8 cellular contexts compared by ENCODE assay signal in the genomic region with DNA sequence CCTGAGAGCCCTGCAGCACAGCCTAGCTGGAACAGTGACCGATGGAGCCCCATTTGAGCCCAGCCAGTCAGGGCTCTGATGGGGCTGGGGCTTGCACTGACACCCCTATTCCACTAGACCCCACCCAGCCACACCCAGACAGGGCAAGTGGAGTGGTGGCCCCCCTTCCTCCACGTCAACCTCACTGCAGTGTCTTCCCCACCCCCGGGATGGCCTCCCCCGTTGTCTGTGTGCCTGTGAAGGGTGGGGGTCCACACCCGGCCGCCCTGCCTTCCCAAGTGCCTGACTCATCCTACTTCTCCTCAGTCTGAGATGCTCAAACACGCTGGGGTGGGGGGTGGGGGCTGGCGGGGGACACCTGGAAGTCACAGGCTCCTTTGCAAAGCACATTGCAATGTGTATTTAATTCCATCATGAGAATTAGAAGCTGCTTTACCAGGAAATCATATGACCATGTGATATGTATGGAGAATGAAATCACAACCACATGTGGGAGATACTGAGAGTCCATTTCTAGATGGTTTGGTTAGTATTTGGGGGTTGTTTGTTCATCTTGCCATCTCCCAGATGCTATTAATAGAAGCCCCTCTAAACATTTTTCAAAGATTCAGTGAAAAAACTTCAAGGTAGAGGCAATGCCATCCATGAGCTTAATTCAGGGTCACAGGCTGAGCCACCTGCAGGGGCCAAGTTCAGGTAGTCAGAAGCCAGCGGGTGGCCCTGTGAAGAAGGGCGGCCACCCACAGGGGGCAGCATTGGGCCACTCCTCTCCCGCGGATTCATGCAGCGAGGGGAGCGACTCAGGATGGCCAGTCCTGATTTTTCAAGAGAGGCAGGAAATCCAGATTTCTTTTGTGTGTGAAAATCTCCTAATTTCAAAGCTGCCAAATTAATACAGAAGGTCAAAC.
DNase-seq lines count a peak whose midpoint lies in the region; ATAC-seq, FAIRE-seq and TF ChIP-seq lines count a peak whose summit lies in the region.

No MANE protein-coding gene starts in this region.

- FAIRE-seq in RCC 7860 (lab: Jason Lieb, UNC), result no peak

- no peak overlapping the region for H3K4me3 ChIP-seq in parathyroid adenoma (ENCODE audit: low read depth, low read length)

- H3K9ac ChIP-seq in parathyroid adenoma, result no peak overlapping the region

- no peaks in the 10 kb centered on the region for H3K9me3 ChIP-seq in parathyroid adenoma (ENCODE audit: control insufficient read depth, low read length)

- no peaks in the 10 kb centered on the region for H3K27me3 ChIP-seq in parathyroid adenoma (ENCODE audit: control insufficient read depth, insufficient read depth, low read length)

- no peaks in the 10 kb centered on the region for H3K79me2 ChIP-seq in parathyroid adenoma

- H3K27ac ChIP-seq in parathyroid adenoma, result no peak overlapping the region

- H3K36me3 ChIP-seq in parathyroid adenoma (ENCODE audit: control insufficient read depth, insufficient read depth, low read length), result no peaks in the 10 kb centered on the region

- intact Hi-C loops in head of caudate nucleus (cut with DNase I), result loop anchor here (5.0 kb wide), 1 partner anchor 56 kb away; no protein-coding TSS in a partner anchor

- ATAC-seq in HG02610 (IDR thresholded peaks at IDR 0.05; ENCODE audit: unreplicated experiment), result peak; percentile 53
- no peak for ATAC-seq in HG03378 (IDR thresholded peaks at IDR 0.05; ENCODE audit: unreplicated experiment)

- DNase-seq in DMS53 treated with DMSO at 0.1 percent for 48 hours (lab: John Stamatoyannopoulos, UW; ENCODE audit: unreplicated experiment) (peak; percentile 58), RCC 7860 (ENCODE audit: low spot score) (peak; percentile 15), head of caudate nucleus (peak in 41 of 42 donors; percentile 42 to 88 (median 67)), GOT3 (lab: John Stamatoyannopoulos, UW) (no peak)
- DNase-seq in activated gamma-delta T cell treated with anti-CD3 and anti-CD28 coated beads, Interleukin-2, amount 50 U/mL, for 16 hours (ENCODE audit: low read depth), result peak; percentile 29

- no peak overlapping the region for H3K4me2 ChIP-seq in parathyroid adenoma (ENCODE audit: low read length)

- no peaks in the 10 kb centered on the region for H3K4me1 ChIP-seq in parathyroid adenoma

- TF ChIP-seq CTCF in parathyroid adenoma (IDR thresholded peaks at IDR 0.05), result peak; percentile 93

- H2AFZ ChIP-seq in parathyroid adenoma, result no peak overlapping the region
